In the genomic region with DNA sequence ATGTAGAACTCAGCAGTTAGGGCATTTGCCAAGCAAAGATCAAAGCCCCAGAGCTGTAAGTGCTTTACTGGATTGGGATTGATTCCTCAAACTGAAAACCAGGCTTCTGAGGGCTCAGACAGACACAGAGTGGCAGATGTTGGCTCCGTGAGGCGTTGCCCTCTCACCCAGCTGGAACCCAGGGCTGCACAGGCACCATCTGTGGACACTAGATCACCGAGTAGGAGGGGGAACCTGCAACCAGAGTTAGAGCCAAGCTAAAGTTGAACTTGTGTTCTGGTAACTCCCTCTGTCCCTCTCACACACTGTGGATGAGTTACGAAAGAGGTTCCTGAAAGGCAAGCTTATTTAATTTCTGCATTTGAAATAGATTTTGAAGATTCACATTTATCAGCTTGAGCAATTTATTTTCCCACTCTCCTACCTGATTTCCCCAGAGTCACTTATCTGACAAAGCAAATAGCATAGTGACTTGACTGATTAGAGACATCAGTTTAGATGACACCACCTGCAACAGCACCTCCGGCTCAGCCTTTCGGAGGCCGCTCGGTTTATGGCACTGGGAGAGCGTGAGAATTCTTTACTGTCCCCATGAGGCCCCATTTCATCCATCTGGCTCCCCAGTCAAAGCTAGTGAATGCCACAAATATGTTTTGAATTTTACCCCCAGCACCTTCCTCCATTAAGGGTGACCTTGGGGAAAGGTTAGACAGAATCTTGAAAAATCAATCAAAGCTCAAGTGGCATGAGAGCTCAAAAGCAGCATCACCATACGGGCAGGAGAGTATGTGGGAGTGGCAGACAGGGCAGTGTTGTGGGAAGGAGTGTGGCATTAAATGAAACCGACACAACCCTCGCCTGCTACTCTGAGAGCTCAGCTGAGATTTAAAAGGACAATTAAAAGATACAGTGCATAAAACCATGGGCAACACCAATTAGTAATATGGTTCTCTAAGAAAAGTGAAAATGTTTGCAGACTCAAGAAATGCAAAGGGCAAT, we compare ENCODE assay signal across 13 cellular contexts. TPM values are rescaled to one million over a fixed set of nuclear protein-coding genes. Genes with fewer than 3 reads are reported as not detected.
DNase-seq lines count a peak whose midpoint lies in the region; ATAC-seq, FAIRE-seq and TF ChIP-seq lines count a peak whose summit lies in the region.
"Had no signal": no experiment of that assay in that cellular context is flagged by ENCODE, and none has a peak within 500 bp of the region (broad histone marks: within the 10 kb centered on the region; RNA-seq: fewer than 3 reads in every experiment).

No MANE protein-coding gene starts in this region.

- H3F3A ChIP-seq in GM23248 (ENCODE audit: insufficient read depth): peaks cover 13% of the 10 kb centered on the region; the same call in 1 of the 2 replicates

- no peaks in the 10 kb centered on the region for H3K27me3 Mint-ChIP-seq in CD14-positive monocyte (ENCODE audit: low read depth in 3 of 3)
- no peaks in the 10 kb centered on the region for H3K27me3 Mint-ChIP-seq in activated T-helper 1 cell treated with anti-CD3 and anti-CD28 coated beads, Interleukin-12 subunit alpha, Interleukin-12 subunit beta, Interleukin-2, Interleukin-4 antibody, amounts not matched to agents 30 ng/mL and 10 ng/mL and 1 ng/mL, durations not matched to agents 14 hours and 24 hours and 36 hours (ENCODE audit: insufficient read depth)
- H3K27me3 Mint-ChIP-seq: activated T-helper 17 cell treated with anti-CD3 and anti-CD28 coated beads, Interleukin-2, amount 50 U/mL, for 72 hours had no signal

- H3K4me1 Mint-ChIP-seq in CD14-positive monocyte: no peaks in the 10 kb centered on the region
- H3K4me1 Mint-ChIP-seq in activated T-helper 1 cell treated with anti-CD3 and anti-CD28 coated beads, Interleukin-12 subunit alpha, Interleukin-12 subunit beta, Interleukin-2, Interleukin-4 antibody, amounts not matched to agents 30 ng/mL and 10 ng/mL and 1 ng/mL, durations not matched to agents 14 hours and 24 hours and 36 hours (ENCODE audit: low read depth): no peaks in the 10 kb centered on the region
- H3K4me1 Mint-ChIP-seq: activated T-helper 17 cell treated with anti-CD3 and anti-CD28 coated beads, Interleukin-2, amount 50 U/mL, for 72 hours had no signal

- H3K36me3 Mint-ChIP-seq in CD14-positive monocyte: peaks cover 22 to 26% of the 10 kb centered on the region in 2 donors
- H3K36me3 Mint-ChIP-seq in activated T-helper 1 cell treated with anti-CD3 and anti-CD28 coated beads, Interleukin-12 subunit alpha, Interleukin-12 subunit beta, Interleukin-2, Interleukin-4 antibody, amounts not matched to agents 30 ng/mL and 10 ng/mL and 1 ng/mL, durations not matched to agents 14 hours and 24 hours and 36 hours (ENCODE audit: low read depth): peaks cover 12% of the 10 kb centered on the region

- CTCF ChIA-PET in HEK293T (lab: Yijun Ruan, JAX): no interaction called here

- no peaks in the 10 kb centered on the region for H3K27me3 ChIP-seq in GM23248 (replicated peaks; ENCODE audit: insufficient read depth)
- H3K27me3 ChIP-seq in pancreas: no peaks in the 10 kb centered on the region
- H3K27me3 ChIP-seq: colonic mucosa, tibial nerve had no signal

- no peak overlapping the region for H3K4me3 Mint-ChIP-seq in CD14-positive monocyte
- no peak overlapping the region for H3K4me3 Mint-ChIP-seq in activated T-helper 1 cell treated with anti-CD3 and anti-CD28 coated beads, Interleukin-12 subunit alpha, Interleukin-12 subunit beta, Interleukin-2, Interleukin-4 antibody, amounts not matched to agents 30 ng/mL and 10 ng/mL and 1 ng/mL, durations not matched to agents 14 hours and 24 hours and 36 hours
- H3K4me3 Mint-ChIP-seq: activated T-helper 17 cell treated with anti-CD3 and anti-CD28 coated beads, Interleukin-2, amount 50 U/mL, for 72 hours had no signal

- WGBS in GM23248 (ENCODE audit: low coverage in 1 of 2, low lambda C conversion rate in 2 of 2, missing lambda C conversion rate in 2 of 2), 2 experiments: 26 to 30% methylated on average over 12 of the region's 12 CpGs
- 26 to 32% methylated on average over 12 of the region's 12 CpGs for WGBS in pancreas, 2 donors

- H3K27ac ChIP-seq in GM23248: no peak overlapping the region
- no peak overlapping the region for H3K27ac ChIP-seq in pancreas
- H3K27ac ChIP-seq: colonic mucosa, tibial nerve had no signal

- in situ Hi-C loops in GM23248 (cut with MboI): no loop called here

- H3K4me2 ChIP-seq in GM23248 (ENCODE audit: unreplicated experiment): no peak overlapping the region

- H3K4me3 ChIP-seq in GM23248 (no peak overlapping the region), fibroblast of pulmonary artery (replicated peaks; ENCODE audit: low read depth, low read length) (no peak overlapping the region), pancreas (no peak overlapping the region)
- H3K4me3 ChIP-seq: colonic mucosa, K562, tibial nerve had no signal

- H3K4me1 ChIP-seq in GM23248 (ENCODE audit: insufficient read depth) (no peaks in the 10 kb centered on the region), pancreas (peaks cover 0 to 6% (median 5%) of the 10 kb centered on the region in 3 donors)
- H3K4me1 ChIP-seq: colonic mucosa had no signal

- H3K9ac ChIP-seq in GM23248: no peak overlapping the region

- H3K9me3 Mint-ChIP-seq in CD14-positive monocyte: peaks cover 0 to 2% (median 0%) of the 10 kb centered on the region in 7 donors
- no peaks in the 10 kb centered on the region for H3K9me3 Mint-ChIP-seq in activated T-helper 1 cell treated with anti-CD3 and anti-CD28 coated beads, Interleukin-12 subunit alpha, Interleukin-12 subunit beta, Interleukin-2, Interleukin-4 antibody, amounts not matched to agents 30 ng/mL and 10 ng/mL and 1 ng/mL, durations not matched to agents 14 hours and 24 hours and 36 hours
- H3K9me3 Mint-ChIP-seq: activated T-helper 17 cell treated with anti-CD3 and anti-CD28 coated beads, Interleukin-2, amount 50 U/mL, for 72 hours had no signal

- H3K27ac Mint-ChIP-seq in CD14-positive monocyte: peak overlapping the region in 1 of 7 donors; percentile 38
- H3K27ac Mint-ChIP-seq in activated T-helper 1 cell treated with anti-CD3 and anti-CD28 coated beads, Interleukin-12 subunit alpha, Interleukin-12 subunit beta, Interleukin-2, Interleukin-4 antibody, amounts not matched to agents 30 ng/mL and 10 ng/mL and 1 ng/mL, durations not matched to agents 14 hours and 24 hours and 36 hours: no peak overlapping the region
- H3K27ac Mint-ChIP-seq: activated T-helper 17 cell treated with anti-CD3 and anti-CD28 coated beads, Interleukin-2, amount 50 U/mL, for 72 hours had no signal

- H3K9me2 ChIP-seq in GM23248 (ENCODE audit: insufficient read depth): no peaks in the 10 kb centered on the region

- H3K79me2 ChIP-seq in GM23248 (ENCODE audit: insufficient read depth): no peaks in the 10 kb centered on the region

- TF ChIP-seq CTCF in fibroblast of pulmonary artery (IDR thresholded peaks at IDR 0.05; ENCODE audit: low read length, missing control alignments) (no peak), pancreas (IDR thresholded peaks at IDR 0.05) (no peak), CD14-positive monocyte (IDR thresholded peaks at IDR 0.05) (no peak)

- no peaks in the 10 kb centered on the region for H3K9me3 ChIP-seq in GM23248 (ENCODE audit: low read depth)
- no peaks in the 10 kb centered on the region for H3K9me3 ChIP-seq in pancreas
- H3K9me3 ChIP-seq: colonic mucosa, tibial nerve had no signal

- FAIRE-seq in pancreas (lab: Jason Lieb, UNC): no peak
- FAIRE-seq: K562, TTC549 had no signal

- DNase-seq in GM23248: peak; percentile 15
- DNase-seq in NCI-H2171 (lab: John Stamatoyannopoulos, UW): peak; percentile 90
- peak; percentile 22 for DNase-seq in fibroblast of pulmonary artery (ENCODE audit: low read depth)
- no peak for DNase-seq in pancreas
- no peak for DNase-seq in CD14-positive monocyte (ENCODE audit: low spot score)
- DNase-seq in HEK293T (ENCODE audit: extremely low spot score): no peak
- DNase-seq in activated CD8-positive, alpha-beta memory T cell treated with anti-CD3 and anti-CD28 coated beads, Interleukin-2, amount 50 U/mL, for 48 hours: no peak
- no peak for DNase-seq in activated T-helper 1 cell treated with anti-CD3 and anti-CD28 coated beads, Interleukin-12 subunit alpha, Interleukin-12 subunit beta, Interleukin-2, Interleukin-4 antibody, amounts not matched to agents 30 ng/mL and 10 ng/mL and 1 ng/mL, durations not matched to agents 14 hours and 24 hours and 36 hours (ENCODE audit: low spot score)
- DNase-seq: colonic mucosa had no signal

- ATAC-seq in pancreas: peak in 3 of 4 donors; percentile 56 to 75 (median 63)
- ATAC-seq: activated T-helper 17 cell treated with anti-CD3 and anti-CD28 coated beads, Interleukin-2, amount 50 U/mL, for 72 hours; K562 had no signal

- 0 out of 2 replicates have a peak, but pooled peaks cover 6% of the 10 kb centered on the region for H3K36me3 ChIP-seq in GM23248 (ENCODE audit: low read depth)
- H3K36me3 ChIP-seq in pancreas: peaks cover 0 to 16% (median 8%) of the 10 kb centered on the region in 3 donors
- H3K36me3 ChIP-seq: colonic mucosa had no signal

- H2AFZ ChIP-seq in GM23248: no peak overlapping the region

- POLR2A ChIA-PET in HEK293T (lab: Yijun Ruan, JAX): interaction anchor here (0.9 to 1.1 kb wide), 2 partner anchors 19 to 229 kb away, joined by 3 to 4 read pairs; a partner anchor contains a TSS

- H4K20me1 ChIP-seq in GM23248 (ENCODE audit: insufficient read depth): no peaks in the 10 kb centered on the region

- intact Hi-C loops in pancreas (cut with DNase I): no loop called here
- intact Hi-C loops in CD14-positive monocyte (cut with micrococcal nuclease): no loop called here
- intact Hi-C loops in activated T-helper 1 cell treated with anti-CD3 and anti-CD28 coated beads, Interleukin-12 subunit alpha, Interleukin-12 subunit beta, Interleukin-2, Interleukin-4 antibody, amounts not matched to agents 30 ng/mL and 10 ng/mL and 1 ng/mL, durations not matched to agents 14 hours and 24 hours and 36 hours (cut with micrococcal nuclease): no loop called here

TF ChIP-seq in HEK293T, 16 proteins besides CTCF, POLR2A, EP300 and RAD21 (continues in another document):
- TF ChIP-seq HDGF (IDR thresholded peaks at IDR 0.05; ENCODE audit: borderline replicate concordance): no peak

RNA-seq across cellular contexts. Expression of a gene that starts 48.5 kb away (rescaled TPM):
- 34.5 and 46.0 TPM in 2 replicates for total RNA-seq in GM23248 (2014; rRNA removed; shearing (Covaris generic))
- polyA plus RNA-seq in GM23248 (2016; fragmentation: Nextera tagmentation; extraction: Ambion mirVana) (43.2 and 46.4 TPM in 2 replicates), pancreas (10 to 100 TPM; 16.9 TPM), CD14-positive monocyte (10 to 100 TPM; 11.7 to 13.1 TPM)
- 10 to 100 TPM; 10.5 to 21.0 (median 15.6) TPM for total RNA-seq in pancreas
- total RNA-seq in activated T-helper 1 cell treated with anti-CD3 and anti-CD28 coated beads, Interleukin-12 subunit alpha, Interleukin-12 subunit beta, Interleukin-2, Interleukin-4 antibody, amounts not matched to agents 30 ng/mL and 10 ng/mL and 1 ng/mL, durations not matched to agents 14 hours and 24 hours and 36 hours: 61.0 and 68.7 TPM in 2 replicates

RNA-seq across cellular contexts. Expression of a gene that starts 57.0 kb away (rescaled TPM):
- not detected in 2 replicates for total RNA-seq in GM23248 (2014; rRNA removed; shearing (Covaris generic))
- polyA plus RNA-seq in GM23248 (2016; fragmentation: Nextera tagmentation; extraction: Ambion mirVana): not detected in 2 replicates
- 10 to 100 TPM; 24.1 to 48.8 (median 34.9) TPM for total RNA-seq in pancreas
- 1 to 10 TPM; 5.1 to 5.5 TPM for polyA plus RNA-seq in pancreas
- under 1 TPM; 0.05 to 0.15 TPM for polyA plus RNA-seq in CD14-positive monocyte
- 2.8 and 3.2 TPM in 2 replicates for total RNA-seq in activated T-helper 1 cell treated with anti-CD3 and anti-CD28 coated beads, Interleukin-12 subunit alpha, Interleukin-12 subunit beta, Interleukin-2, Interleukin-4 antibody, amounts not matched to agents 30 ng/mL and 10 ng/mL and 1 ng/mL, durations not matched to agents 14 hours and 24 hours and 36 hours

Comparison
In these comparisons a context has a peak if more than half of its experiments do, and no peak if none do; other contexts are left out.
1. DNase-seq: peak in GM23248 (single experiment), NCI-H2171 (single experiment) and fibroblast of pulmonary artery (single experiment); none in pancreas (0 of 6), CD14-positive monocyte (single experiment), HEK293T (single experiment), activated CD8-positive, alpha-beta memory T cell treated with anti-CD3 and anti-CD28 coated beads, Interleukin-2, amount 50 U/mL, for 48 hours (single experiment) and activated T-helper 1 cell treated with anti-CD3 and anti-CD28 coated beads, Interleukin-12 subunit alpha, Interleukin-12 subunit beta, Interleukin-2, Interleukin-4 antibody, amounts not matched to agents 30 ng/mL and 10 ng/mL and 1 ng/mL, durations not matched to agents 14 hours and 24 hours and 36 hours (single experiment).